ENCODE assay signal across 8 cellular contexts in genomic region chr13:45441633-45442032, GRCh38. TPM values are rescaled to one million over a fixed set of nuclear protein-coding genes. Genes with fewer than 3 reads are reported as not detected.
DNase-seq lines count a peak whose midpoint lies in the region; ATAC-seq and TF ChIP-seq lines count a peak whose summit lies in the region.

No MANE protein-coding gene starts in this region.

- H3K27ac ChIP-seq in uterus (no peak overlapping the region), SJCRH30 (no peak overlapping the region)

- H3K4me1 ChIP-seq in uterus (no peaks in the 10 kb centered on the region), SJCRH30 (no peaks in the 10 kb centered on the region)

- H3K4me1 Mint-ChIP-seq in Calu3 (ENCODE audit: low read depth, unreplicated experiment) = no peaks in the 10 kb centered on the region

- H3K9me3 ChIP-seq in uterus = no peaks in the 10 kb centered on the region
- no peaks in the 10 kb centered on the region for H3K9me3 ChIP-seq in SJCRH30 (replicated peaks)

- TF ChIP-seq CTCF in AG09309 (IDR thresholded peaks at IDR 0.05; ENCODE audit: control insufficient read depth, insufficient read depth, low read depth, low read length, missing control alignments) (peak; percentile 35), foreskin fibroblast (IDR thresholded peaks at IDR 0.05; ENCODE audit: low read depth, low read length) (peak; percentile 32), uterus (IDR thresholded peaks at IDR 0.05) (no peak), Calu3 (IDR thresholded peaks at IDR 0.05; ENCODE audit: unreplicated experiment) (no peak)

- H3K9me3 Mint-ChIP-seq in Calu3 (ENCODE audit: low read depth, unreplicated experiment) = no peaks in the 10 kb centered on the region

- BruUV-seq in Calu3 (replicated peaks; lab: Mats Ljungman, UMichigan) = no TSS peak

- CTCF ChIA-PET in Calu3 (lab: Charles Lee) = interaction anchor here (0.7 kb wide), 1 partner anchor 879 kb away, joined by 3 read pairs; no protein-coding TSS in a partner anchor

- H3K4me3 Mint-ChIP-seq in Calu3 (ENCODE audit: low read depth, unreplicated experiment) = no peak overlapping the region

- H3K27ac Mint-ChIP-seq in Calu3 (ENCODE audit: unreplicated experiment) = no peak overlapping the region

- DNase-seq in AG09309 (ENCODE audit: low read depth) (no peak), OCI-M1 (lab: John Stamatoyannopoulos, UW) (peak; percentile 57), foreskin fibroblast (peak; percentile 47 to 60), uterus (no peak), SJCRH30 (no peak), Calu3 (no peak)

- no peaks in the 10 kb centered on the region for H3K36me3 Mint-ChIP-seq in Calu3 (ENCODE audit: insufficient read depth, unreplicated experiment)

- H3K36me3 ChIP-seq in uterus (no peaks in the 10 kb centered on the region), SJCRH30 (no peaks in the 10 kb centered on the region)

- ATAC-seq in GM19452 (IDR thresholded peaks at IDR 0.05; ENCODE audit: unreplicated experiment) = peak; percentile 53
- no peak for ATAC-seq in GM21786 (IDR thresholded peaks at IDR 0.05; ENCODE audit: unreplicated experiment)

- peaks cover 13% of the 10 kb centered on the region for H3K27me3 Mint-ChIP-seq in Calu3 (ENCODE audit: unreplicated experiment)

- no peaks in the 10 kb centered on the region for H3K27me3 ChIP-seq in uterus
- no peaks in the 10 kb centered on the region for H3K27me3 ChIP-seq in SJCRH30

- intact Hi-C loops in uterus (cut with DNase I; ENCODE audit: low total_unique reads) = no loop called here
- intact Hi-C loops in Calu3 (cut with micrococcal nuclease; ENCODE audit: unreplicated experiment) = no loop called here

- TF ChIP-seq POLR2A in uterus (IDR thresholded peaks at IDR 0.05) = no peak

- no peak overlapping the region for H3K4me3 ChIP-seq in AG09309 (ENCODE audit: control insufficient read depth, low read depth, low read length)
- H3K4me3 ChIP-seq in foreskin fibroblast (ENCODE audit: low read depth in 1 of 2, low read length in 2 of 2) = no peak overlapping the region
- H3K4me3 ChIP-seq in uterus = no peak overlapping the region
- no peak overlapping the region for H3K4me3 ChIP-seq in SJCRH30

RNA-seq across cellular contexts. Expression of gene COG3, which starts 23.1 kb away (rescaled TPM):
- total RNA-seq in uterus (10 to 100 TPM; 26.2 to 57.4 (median 36.5) TPM), Calu3 (2022) (18.4 and 21.6 TPM in 2 replicates)
- total RNA-seq in SJCRH30 (2014; rRNA removed; shearing (Covaris generic)) = 24.1 and 25.4 TPM in 2 replicates

RNA-seq across cellular contexts. Expression of gene SLC25A30, which starts 23.5 kb away (rescaled TPM):
- total RNA-seq in uterus (10 to 100 TPM in 3 of 4 donors, 1 to 10 TPM in 1; 8.2 to 30.5 (median 22.2) TPM), Calu3 (2022) (16.6 and 18.2 TPM in 2 replicates)
- total RNA-seq in SJCRH30 (2014; rRNA removed; shearing (Covaris generic)) = 8.2 and 8.7 TPM in 2 replicates

Comparison
In these comparisons a context has a peak if more than half of its experiments do, and no peak if none do; other contexts are left out.
1. DNase-seq: peak in OCI-M1 (single experiment) and foreskin fibroblast (2 of 2); none in AG09309 (single experiment), uterus (0 of 2), SJCRH30 (0 of 2) and Calu3 (single experiment).
2. CTCF ChIP-seq: peak in AG09309 (single experiment) and foreskin fibroblast (single experiment); none in uterus (0 of 4) and Calu3 (single experiment).